8 cellular contexts compared by ENCODE assay signal in genomic region chr12:56634242-56634836, GRCh38. TPM values are rescaled to one million over a fixed set of nuclear protein-coding genes. Genes with fewer than 3 reads are reported as not detected.
A peak's percentile ranks its signal among the peaks of the same experiment; 100 is the strongest.
DNase-seq lines count a peak whose midpoint lies in the region; ATAC-seq and TF ChIP-seq lines count a peak whose summit lies in the region.

No MANE protein-coding gene starts in this region.

- H3K36me3 Mint-ChIP-seq in MCF 10A (ENCODE audit: insufficient read depth, unreplicated experiment), result peaks cover 27% of the 10 kb centered on the region

- no peak for TF ChIP-seq CTCF in BE2C (IDR thresholded peaks at IDR 0.05; ENCODE audit: low read depth, low read length)
- no peak for TF ChIP-seq CTCF in OCI-LY7 (conservative IDR thresholded peaks at IDR 0.05; ENCODE audit: low read length)
- TF ChIP-seq CTCF in MCF 10A (IDR thresholded peaks at IDR 0.05; ENCODE audit: unreplicated experiment), result no peak
- no peak for TF ChIP-seq CTCF in kidney epithelial cell (IDR thresholded peaks at IDR 0.05; ENCODE audit: insufficient read depth, low read length, poor library complexity, severe bottlenecking)

- H3K36me3 ChIP-seq in BE2C (peaks cover 24% of the 10 kb centered on the region), HAP-1 (replicated peaks) (peaks cover 20% of the 10 kb centered on the region), OCI-LY7 (ENCODE audit: insufficient read depth, low read length) (peaks cover 24% of the 10 kb centered on the region), kidney epithelial cell (ENCODE audit: control insufficient read depth, insufficient read depth, low read length) (peaks cover 2% of the 10 kb centered on the region)

- H3K27me3 ChIP-seq in BE2C (no peaks in the 10 kb centered on the region), HAP-1 (ENCODE audit: low read depth) (no peaks in the 10 kb centered on the region), kidney epithelial cell (ENCODE audit: control insufficient read depth, insufficient read depth, low read length) (no peaks in the 10 kb centered on the region)

- H3K4me1 ChIP-seq in BE2C, result peaks cover 21% of the 10 kb centered on the region
- H3K4me1 ChIP-seq in HAP-1, result peaks cover 33% of the 10 kb centered on the region
- H3K4me1 ChIP-seq in OCI-LY7 (ENCODE audit: insufficient read depth, low read length, poor library complexity, severe bottlenecking), result peaks cover 69% of the 10 kb centered on the region

- CTCF ChIA-PET in OCI-LY7 (lab: Charles Lee; ENCODE audit: unreplicated experiment) (no interaction called here), MCF 10A (lab: Yijun Ruan, JAX) (interaction anchor here (0.6 to 3.0 kb wide), 8 partner anchors 12 to 166 kb away, joined by 3 to 45 read pairs (median 3); partner anchors contain the start of genes ATP5F1B and SPRYD4)

- H3K79me2 ChIP-seq in OCI-LY7 (ENCODE audit: insufficient read depth, low read depth, low read length), result peaks cover 55% of the 10 kb centered on the region

- peak overlapping the region; percentile 95 for H3K4me3 Mint-ChIP-seq in MCF 10A (ENCODE audit: unreplicated experiment)

- BruUV-seq in OCI-LY7 (replicated peaks; lab: Mats Ljungman, UMichigan), result no TSS peak
- no TSS peak for BruUV-seq in MCF 10A (replicated peaks; lab: Mats Ljungman, UMichigan)

- H3K4me3 ChIP-seq in BE2C (ENCODE audit: low read depth, low read length) (peak overlapping the region; percentile 88), HAP-1 (peak overlapping the region; percentile 67), OCI-LY7 (ENCODE audit: low read depth, low read length, poor library complexity, severe bottlenecking) (peak overlapping the region; percentile 76), kidney epithelial cell (ENCODE audit: low read depth, low read length) (peak overlapping the region; percentile 86)

- DNase-seq in BE2C (no peak), HAP-1 (ENCODE audit: low spot score in 2 of 2) (peak; percentile 46 to 83), OCI-LY7 (ENCODE audit: low spot score) (peak; percentile 46), MCF 10A (ENCODE audit: unreplicated experiment) (peak; percentile 72), kidney epithelial cell (ENCODE audit: low read depth) (no peak)
- DNase-seq in stimulated activated CD8-positive, alpha-beta memory T cell treated with anti-CD3 and anti-CD28 coated beads, Interleukin-4, amount 100 ng/mL, for 48 hours, result peak; percentile 49
- DNase-seq in NK-92 treated with Interleukin-12 subunit alpha and Interleukin-12 subunit beta, amount 100 ng/mL, for 24 hours (lab: John Stamatoyannopoulos, UW), result no peak

- intact Hi-C loops in OCI-LY7 (cut with micrococcal nuclease; ENCODE audit: unreplicated experiment), result loop anchor here (10.0 kb wide), 1 partner anchor 520 kb away; the partner anchor contains the start of genes RPL41 and ZC3H10
- intact Hi-C loops in MCF 10A (cut with micrococcal nuclease), result no loop called here

- no peaks in the 10 kb centered on the region for H3K9me3 ChIP-seq in BE2C
- no peaks in the 10 kb centered on the region for H3K9me3 ChIP-seq in HAP-1
- H3K9me3 ChIP-seq in OCI-LY7 (ENCODE audit: low read length), result no peaks in the 10 kb centered on the region

- ATAC-seq in GM18909 (IDR thresholded peaks at IDR 0.05; ENCODE audit: poor library complexity, unreplicated experiment), result no peak

- peak overlapping the region; percentile 92 for H3K27ac ChIP-seq in OCI-LY7 (ENCODE audit: low read depth, low read length, poor library complexity, severe bottlenecking)

- H2AFZ ChIP-seq in OCI-LY7 (ENCODE audit: low read length), result peak overlapping the region; percentile 37; the same call in 1 of the 2 replicates

- H3K27ac Mint-ChIP-seq in MCF 10A (ENCODE audit: low read depth, unreplicated experiment), result peak overlapping the region; percentile 90

- H4K20me1 ChIP-seq in OCI-LY7 (ENCODE audit: insufficient read depth, low read length), result no peaks in the 10 kb centered on the region

- POLR2A ChIA-PET in OCI-LY7 (lab: Charles Lee) (interaction anchor here (0.6 to 1.4 kb wide), 7 partner anchors 10 to 153 kb away, joined by 3 to 5 read pairs (median 3); partner anchors contain the start of gene ATP5F1B), MCF 10A (lab: Yijun Ruan, JAX) (interaction anchor here (0.6 to 9.3 kb wide), 25 partner anchors 9 to 516 kb away, joined by 3 to 181 read pairs (median 4); partner anchors contain the start of genes ATP5F1B, NACA, PTGES3 and RBMS2)

- in situ Hi-C loops in HAP-1 (cut with MboI; ENCODE audit: low sequenced_read_pairs), result no loop called here

- H3K4me2 ChIP-seq in OCI-LY7 (ENCODE audit: low read length), result peak overlapping the region; percentile 98

- H3K9me2 ChIP-seq in OCI-LY7 (ENCODE audit: insufficient read depth, low read length), result no peaks in the 10 kb centered on the region

- no peaks in the 10 kb centered on the region for H3K9me3 Mint-ChIP-seq in MCF 10A (ENCODE audit: unreplicated experiment)

- H3K4me1 Mint-ChIP-seq in MCF 10A (ENCODE audit: insufficient read depth, unreplicated experiment), result peaks cover 55% of the 10 kb centered on the region

- no peaks in the 10 kb centered on the region for H3K27me3 Mint-ChIP-seq in MCF 10A (ENCODE audit: insufficient read depth, unreplicated experiment)

RNA-seq across cellular contexts. Expression of gene BAZ2A, which starts 4.2 kb away (rescaled TPM):
- 126 TPM for polyA plus RNA-seq in BE2C (2012; ENCODE audit: insufficient read depth, insufficient read length, low read depth)
- 37.5 and 40.6 TPM in 2 replicates for total RNA-seq in OCI-LY7 (2014; rRNA removed; shearing (Covaris generic))
- total RNA-seq in OCI-LY7 (2022) (139 and 153 TPM in 2 replicates), MCF 10A (2022) (87.3 and 101 TPM in 2 replicates), kidney epithelial cell (37.9 and 49.9 TPM in 2 replicates)

RNA-seq across cellular contexts. Expression of gene ATP5F1B, which starts 11.4 kb away (rescaled TPM):
- polyA plus RNA-seq in BE2C (2012; ENCODE audit: insufficient read depth, insufficient read length, low read depth), result 2,479 TPM
- 348 and 385 TPM in 2 replicates for total RNA-seq in OCI-LY7 (2014; rRNA removed; shearing (Covaris generic))
- total RNA-seq in OCI-LY7 (2022), result 732 and 737 TPM in 2 replicates
- total RNA-seq in MCF 10A (2022), result 719 and 909 TPM in 2 replicates
- 399 and 419 TPM in 2 replicates for total RNA-seq in kidney epithelial cell

RNA-seq across cellular contexts. Expression of gene PTGES3, which starts 53.7 kb away (rescaled TPM):
- polyA plus RNA-seq in BE2C (2012; ENCODE audit: insufficient read depth, insufficient read length, low read depth), result 219 TPM
- total RNA-seq in OCI-LY7 (2014; rRNA removed; shearing (Covaris generic)), result 77.3 and 91.2 TPM in 2 replicates
- 231 and 269 TPM in 2 replicates for total RNA-seq in OCI-LY7 (2022)
- 212 and 228 TPM in 2 replicates for total RNA-seq in MCF 10A (2022)
- 114 and 119 TPM in 2 replicates for total RNA-seq in kidney epithelial cell

Comparison
In these comparisons a context has a peak if more than half of its experiments do, and no peak if none do; other contexts are left out.
1. DNase-seq: peak in HAP-1 (2 of 2), OCI-LY7 (single experiment), MCF 10A (single experiment) and stimulated activated CD8-positive, alpha-beta memory T cell treated with anti-CD3 and anti-CD28 coated beads, Interleukin-4, amount 100 ng/mL, for 48 hours (single experiment); none in BE2C (single experiment), kidney epithelial cell (single experiment) and NK-92 treated with Interleukin-12 subunit alpha and Interleukin-12 subunit beta, amount 100 ng/mL, for 24 hours (single experiment).
2. Peak in every context shown above with its lines, with median percentiles within 50 percentile points of each other: H3K4me3 ChIP-seq.